8 cellular contexts compared by ENCODE assay signal in the genomic region with DNA sequence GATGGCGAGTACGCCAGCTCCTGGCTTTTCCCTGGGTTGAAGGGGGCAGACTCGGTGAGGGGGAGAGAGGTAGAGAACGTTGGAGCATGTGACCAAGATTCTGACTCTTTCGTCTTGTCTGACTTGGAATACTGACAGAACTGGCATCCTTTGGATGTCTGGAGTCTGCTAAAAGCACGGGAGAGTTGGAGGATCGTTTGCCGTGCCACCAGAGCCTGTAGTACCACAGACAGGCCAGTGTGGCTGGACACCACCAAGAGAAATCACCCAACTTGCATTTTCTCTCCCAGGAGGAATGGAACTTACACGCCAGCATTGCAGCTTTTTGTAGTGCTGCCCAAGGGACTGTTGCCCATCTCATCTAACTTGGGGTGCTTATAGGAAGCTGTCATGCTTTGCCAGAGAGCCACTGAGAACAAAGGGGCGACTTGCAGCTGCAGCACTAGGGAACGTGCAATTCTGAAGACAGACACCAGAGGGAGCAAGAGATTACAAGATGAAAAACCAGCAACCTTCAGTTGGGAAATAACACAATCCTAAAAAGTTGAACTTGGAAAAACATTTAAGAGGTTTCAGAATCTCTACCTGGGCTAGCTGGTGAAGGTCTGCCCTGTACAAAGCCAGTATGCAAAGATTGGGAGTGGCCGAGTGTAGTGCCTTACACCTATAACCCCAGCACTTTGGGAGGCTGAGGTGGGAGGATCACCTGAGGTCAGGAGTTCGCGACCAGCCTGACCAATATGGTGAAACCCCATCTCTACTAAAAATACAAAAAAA. TPM values are rescaled to one million over a fixed set of nuclear protein-coding genes. Genes with fewer than 3 reads are reported as not detected.
A peak's percentile ranks its signal among the peaks of the same experiment; 100 is the strongest.
DNase-seq lines count a peak whose midpoint lies in the region; ATAC-seq and TF ChIP-seq lines count a peak whose summit lies in the region.

No MANE protein-coding gene starts in this region.

- H4K20me1 ChIP-seq in PC-3 (ENCODE audit: low read length) = no peaks in the 10 kb centered on the region

- no peaks in the 10 kb centered on the region for H3K27me3 ChIP-seq in PC-3 (ENCODE audit: low read length)
- H3K27me3 ChIP-seq in neutrophil = no peaks in the 10 kb centered on the region
- no peaks in the 10 kb centered on the region for H3K27me3 ChIP-seq in upper lobe of right lung

- peak; percentile 94 for TF ChIP-seq CTCF in PC-3 (conservative IDR thresholded peaks at IDR 0.05; ENCODE audit: low read depth, low read length)
- peak; percentile 90 for TF ChIP-seq CTCF in neutrophil (IDR thresholded peaks at IDR 0.05)
- peak; percentile 93 for TF ChIP-seq CTCF in upper lobe of right lung (IDR thresholded peaks at IDR 0.05)

- H3K27ac Mint-ChIP-seq in activated T-cell treated with anti-CD3 and anti-CD28 coated beads, Interleukin-2, amount 50 U/mL, for 72 hours = no peak overlapping the region

- H3K4me1 ChIP-seq in PC-3 (ENCODE audit: insufficient read depth, low read length) (no peaks in the 10 kb centered on the region), neutrophil (ENCODE audit: control insufficient read depth in 1 of 2, insufficient read depth in 1 of 2, low read depth in 1 of 2, low read length in 1 of 2) (peaks cover 0 to 8% of the 10 kb centered on the region in 2 experiments), upper lobe of right lung (no peaks in the 10 kb centered on the region)

- H3K4me2 ChIP-seq in PC-3 (ENCODE audit: low read length) = no peak overlapping the region

- H3K9me3 Mint-ChIP-seq in activated T-cell treated with anti-CD3 and anti-CD28 coated beads, Interleukin-2, amount 50 U/mL, for 72 hours = no peaks in the 10 kb centered on the region

- H3K9ac ChIP-seq in PC-3 (ENCODE audit: low read length) = no peak overlapping the region

- no peaks in the 10 kb centered on the region for H3K9me2 ChIP-seq in PC-3 (replicated peaks; ENCODE audit: low read length)

- peak; percentile 86 for DNase-seq in D341Med (ENCODE audit: low spot score)
- DNase-seq in HUDEP-2 (lab: John Stamatoyannopoulos, UW; ENCODE audit: unreplicated experiment in 76 of 76) = peak in 46 of 76 experiments; percentile 0 to 81 (median 19)
- peak; percentile 92 for DNase-seq in PC-3
- peak; percentile 63 to 67 for DNase-seq in activated T-cell treated with anti-CD3 and anti-CD28 coated beads, Interleukin-2, amount 50 U/mL, for 72 hours
- peak; percentile 87 for DNase-seq in fibroblast of peridontal ligament (ENCODE audit: extremely low read depth)
- DNase-seq in upper lobe of right lung = no peak

- BruUV-seq in PC-3 (replicated peaks; lab: Mats Ljungman, UMichigan) = TSS peak; percentile 17

- no peak overlapping the region for H2AFZ ChIP-seq in PC-3 (ENCODE audit: low read length)

- no peaks in the 10 kb centered on the region for H3K79me2 ChIP-seq in PC-3 (ENCODE audit: low read length)

- POLR2A ChIA-PET in PC-3 (lab: Charles Lee; ENCODE audit: unreplicated experiment) = interaction anchor here (0.5 kb wide), 1 partner anchor 265 kb away, joined by 7 read pairs; no protein-coding TSS in a partner anchor

- H3F3A ChIP-seq in PC-3 (ENCODE audit: low read length, unreplicated experiment) = no peaks in the 10 kb centered on the region

- H3K4me3 ChIP-seq in PC-3 (ENCODE audit: low read length) (no peak overlapping the region), neutrophil (ENCODE audit: low read depth in 1 of 2, low read length in 1 of 2) (no peak overlapping the region), upper lobe of right lung (no peak overlapping the region)

- H3K4me1 Mint-ChIP-seq in activated T-cell treated with anti-CD3 and anti-CD28 coated beads, Interleukin-2, amount 50 U/mL, for 72 hours (ENCODE audit: low read depth) = peaks cover 12% of the 10 kb centered on the region

- H3K27me3 Mint-ChIP-seq in activated T-cell treated with anti-CD3 and anti-CD28 coated beads, Interleukin-2, amount 50 U/mL, for 72 hours (ENCODE audit: low read depth) = no peaks in the 10 kb centered on the region

- H3K36me3 Mint-ChIP-seq in activated T-cell treated with anti-CD3 and anti-CD28 coated beads, Interleukin-2, amount 50 U/mL, for 72 hours (ENCODE audit: insufficient read depth in 2 of 2) = peaks cover 1 to 4% of the 10 kb centered on the region in 2 donors

- H3K4me3 Mint-ChIP-seq in activated T-cell treated with anti-CD3 and anti-CD28 coated beads, Interleukin-2, amount 50 U/mL, for 72 hours = no peak overlapping the region

- H3K27ac ChIP-seq in PC-3 (ENCODE audit: low read length) = no peak overlapping the region
- no peak overlapping the region for H3K27ac ChIP-seq in neutrophil
- H3K27ac ChIP-seq in upper lobe of right lung = no peak overlapping the region

- CTCF ChIA-PET in PC-3 (lab: Charles Lee) = interaction anchor here (0.6 to 1.2 kb wide), 3 partner anchors 17 to 307 kb away, joined by 4 to 7 read pairs (median 5); no protein-coding TSS in a partner anchor

- H3K9me3 ChIP-seq in PC-3 (ENCODE audit: low read length) (0 out of 2 replicates have a peak, but pooled peaks cover 3% of the 10 kb centered on the region), neutrophil (no peaks in the 10 kb centered on the region), upper lobe of right lung (no peaks in the 10 kb centered on the region)

- peak; percentile 74 for ATAC-seq in PC-3
- ATAC-seq in activated T-cell treated with anti-CD3 and anti-CD28 coated beads, Interleukin-2, amount 50 U/mL, for 72 hours (replicated peaks in 1 of 2) = peak; percentile 51 to 66
- peak; percentile 88 for ATAC-seq in upper lobe of right lung
- ATAC-seq in GM18498 (IDR thresholded peaks at IDR 0.05; ENCODE audit: unreplicated experiment) = no peak

- H3K36me3 ChIP-seq in PC-3 (ENCODE audit: low read depth, low read length) (peaks cover 20% of the 10 kb centered on the region), neutrophil (peaks cover 36% of the 10 kb centered on the region), upper lobe of right lung (peaks cover 49% of the 10 kb centered on the region)

- intact Hi-C loops in PC-3 (cut with micrococcal nuclease) (loop anchor here (1.0 kb wide), 3 partner anchors 17 to 207 kb away; no protein-coding TSS in a partner anchor), upper lobe of right lung (cut with DNase I) (loop anchor here (2.0 kb wide), 1 partner anchor 208 kb away; no protein-coding TSS in a partner anchor)

RNA-seq across cellular contexts. Expression of a gene that starts 24.1 kb away (rescaled TPM):
- total RNA-seq in PC-3 (2014; rRNA removed) (78.2 and 93.6 TPM in 2 replicates), upper lobe of right lung (60.5 TPM)
- 100 to 1,000 TPM; 142 to 158 TPM for total RNA-seq in activated T-cell treated with anti-CD3 and anti-CD28 coated beads, Interleukin-2, amount 50 U/mL, for 72 hours

RNA-seq across cellular contexts. Expression of a gene that starts 24.4 kb away (rescaled TPM):
- 13.5 and 25.1 TPM in 2 replicates for total RNA-seq in PC-3 (2014; rRNA removed)
- total RNA-seq in activated T-cell treated with anti-CD3 and anti-CD28 coated beads, Interleukin-2, amount 50 U/mL, for 72 hours = 10 to 100 TPM; 15.5 to 16.0 TPM
- total RNA-seq in upper lobe of right lung = 5.6 TPM
